Comparison of ENCODE assay signal across 23 cellular contexts in the genomic region with DNA sequence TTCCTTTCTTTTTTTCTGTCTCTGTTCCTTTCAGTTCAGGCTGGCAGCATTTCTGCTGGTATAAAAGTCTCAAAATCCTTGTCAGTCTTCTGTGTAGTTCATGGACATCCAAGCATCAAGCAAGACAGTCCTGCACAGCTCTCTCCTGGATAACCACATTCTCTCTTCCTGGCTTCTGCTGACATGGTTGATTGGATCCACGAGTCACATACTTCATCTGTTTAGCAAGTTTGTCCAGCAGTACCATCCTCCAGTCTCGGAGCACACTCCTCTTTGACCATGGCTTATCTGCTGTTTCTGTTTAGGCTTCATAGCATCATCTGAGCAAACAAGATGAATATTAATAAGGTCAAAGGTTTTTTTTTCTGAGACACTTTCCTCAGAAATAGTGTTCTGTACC.
DNase-seq lines count a peak whose midpoint lies in the region; ATAC-seq, FAIRE-seq and TF ChIP-seq lines count a peak whose summit lies in the region.
"Had no signal": no experiment of that assay in that cellular context is flagged by ENCODE, and none has a peak within 500 bp of the region (broad histone marks: within the 10 kb centered on the region; RNA-seq: fewer than 3 reads in every experiment).

No MANE protein-coding gene starts in this region.

- 81 to 98% (median 87%) methylated on average over 2 of the region's 2 CpGs for WGBS in stomach, 5 donors

- ATAC-seq in T-helper 17 cell, result no peak
- ATAC-seq in GM19035 (IDR thresholded peaks at IDR 0.05; ENCODE audit: unreplicated experiment), result no peak

- TF ChIP-seq EP300 in stomach (IDR thresholded peaks at IDR 0.05), result no peak

- H3K4me1 Mint-ChIP-seq in T-helper 17 cell, result peaks cover 14% of the 10 kb centered on the region

- no peaks in the 10 kb centered on the region for H3K27me3 Mint-ChIP-seq in T-helper 17 cell
- H3K27me3 Mint-ChIP-seq: CD4-positive, alpha-beta memory T cell had no signal

- DNase-seq in GM19239 (ENCODE audit: insufficient read length, low spot score) (no peak), T-helper 17 cell (no peak), kidney glomerular epithelial cell (lab: John Stamatoyannopoulos, UW) (peak; percentile 50), NCI-H1694 (lab: John Stamatoyannopoulos, UW) (no peak), nucleus accumbens (lab: John Stamatoyannopoulos, UW) (no peak), stomach (no peak)
- DNase-seq: Caco-2; CD4-positive, alpha-beta memory T cell; GDM1; NCI-H1105; NCI-H146; NCI-H2029 treated with DMSO at 0.1 percent for 48 hours; NCI-H226; NCI-H524; NCI-H774; NK-92 treated with Interleukin-12 subunit alpha and Interleukin-12 subunit beta, amount 100 ng/mL, for 24 hours; SIG-M5; SK-N-SH had no signal

- peak; percentile 26 for FAIRE-seq in GM19239 (lab: Jason Lieb, UNC)
- FAIRE-seq: HTR-8/SVneo had no signal

- H3K27ac Mint-ChIP-seq in T-helper 17 cell, result no peak overlapping the region

- no peaks in the 10 kb centered on the region for H3K27me3 ChIP-seq in stomach
- H3K27me3 ChIP-seq: BLaER1 treated with 17β-estradiol and CSF1 and Interleukin-3, amounts not matched to agents 10 nM and 100 nM had no signal

- H3K9me3 ChIP-seq in T-helper 17 cell (ENCODE audit: control insufficient read depth, low read length, poor library complexity, severe bottlenecking), result no peaks in the 10 kb centered on the region
- H3K9me3 ChIP-seq in stomach, result no peaks in the 10 kb centered on the region
- H3K9me3 ChIP-seq: BLaER1 treated with 17β-estradiol and CSF1 and Interleukin-3, amounts not matched to agents 10 nM and 100 nM; Caco-2; HAP-1; SK-N-SH had no signal

- no peak overlapping the region for H3K27ac ChIP-seq in stomach
- H3K27ac ChIP-seq: BLaER1 treated with 17β-estradiol and CSF1 and Interleukin-3, amounts not matched to agents 10 nM and 100 nM; KMS-11 had no signal

- intact Hi-C loops in stomach (cut with DNase I; ENCODE audit: low total_unique reads), result no loop called here

- H3K4me3 ChIP-seq in stomach, result no peak overlapping the region
- H3K4me3 ChIP-seq: BLaER1 treated with 17β-estradiol and CSF1 and Interleukin-3, amounts not matched to agents 10 nM and 100 nM; HAP-1 had no signal

- H3K4me3 Mint-ChIP-seq in T-helper 17 cell, result peak overlapping the region; percentile 43
- H3K4me3 Mint-ChIP-seq: CD4-positive, alpha-beta memory T cell had no signal

- peaks cover 0 to 19% (median 8%) of the 10 kb centered on the region in 4 donors for H3K4me1 ChIP-seq in stomach
- H3K4me1 ChIP-seq: Caco-2 had no signal

- peaks cover 0 to 26% (median 24%) of the 10 kb centered on the region in 4 donors for H3K36me3 ChIP-seq in stomach
- H3K36me3 ChIP-seq: HAP-1 had no signal

- H3K36me3 Mint-ChIP-seq in T-helper 17 cell (ENCODE audit: low read depth), result peaks cover 10% of the 10 kb centered on the region

- no peak for TF ChIP-seq CTCF in stomach (IDR thresholded peaks at IDR 0.05)

- TF ChIP-seq POLR2A in stomach (IDR thresholded peaks at IDR 0.05), result no peak
